In genomic region chr16:4677390-4677789, GRCh38 we compare ENCODE assay signal across 11 cellular contexts. TPM values are rescaled to one million over a fixed set of nuclear protein-coding genes. Genes with fewer than 3 reads are reported as not detected.
DNase-seq lines count a peak whose midpoint lies in the region; ATAC-seq, FAIRE-seq and TF ChIP-seq lines count a peak whose summit lies in the region.
"Had no signal": no experiment of that assay in that cellular context is flagged by ENCODE, and none has a peak within 500 bp of the region (broad histone marks: within the 10 kb centered on the region; RNA-seq: fewer than 3 reads in every experiment).

No MANE protein-coding gene starts in this region.

- no peak for TF ChIP-seq RAD21 in GM12878 (IDR thresholded peaks at IDR 0.05; ENCODE audit: insufficient read depth, low read depth, low read length)

- peaks cover 0 to 22% of the 10 kb centered on the region in 2 experiments for H3K36me3 ChIP-seq in GM12878 (ENCODE audit: control insufficient read depth in 2 of 2, insufficient read depth in 2 of 2, low read length in 1 of 2)
- H3K36me3 ChIP-seq in body of pancreas (replicated peaks in 1 of 2; ENCODE audit: insufficient read depth in 1 of 2, low read depth in 2 of 2) = peaks cover 0 to 12% of the 10 kb centered on the region in 2 donors
- no peaks in the 10 kb centered on the region for H3K36me3 ChIP-seq in uterus

- no peak overlapping the region for H3K4me3 ChIP-seq in HL-60 (replicated peaks; ENCODE audit: insufficient read depth, low read length)
- no peak overlapping the region for H3K4me3 ChIP-seq in GM12878
- H3K4me3 ChIP-seq in body of pancreas = no peak overlapping the region
- no peak overlapping the region for H3K4me3 ChIP-seq in uterus

- RAD21 ChIA-PET in GM12878 (lab: Charles Lee; ENCODE audit: unreplicated experiment) = no interaction called here

- H3K9me3 ChIP-seq in GM12878 (replicated peaks; ENCODE audit: control insufficient read depth, insufficient read depth, low read length) = no peaks in the 10 kb centered on the region
- H3K9me3 ChIP-seq in body of pancreas = no peaks in the 10 kb centered on the region
- H3K9me3 ChIP-seq in uterus = no peaks in the 10 kb centered on the region

- TF ChIP-seq CTCF in HL-60 (IDR thresholded peaks at IDR 0.05; ENCODE audit: insufficient read depth, low read length) (no peak), GM12878 (IDR thresholded peaks at IDR 0.05 in 2 of 3, conservative IDR thresholded peaks at IDR 0.05 in 1 of 3; ENCODE audit: control insufficient read depth in 2 of 3, extremely low read depth in 1 of 3, insufficient read depth in 1 of 3, low read depth in 3 of 3, low read length in 3 of 3) (no peak), body of pancreas (IDR thresholded peaks at IDR 0.05) (no peak), uterus (IDR thresholded peaks at IDR 0.05) (no peak), MCF 10A (IDR thresholded peaks at IDR 0.05; ENCODE audit: unreplicated experiment) (no peak)

- H2AFZ ChIP-seq in GM12878 (ENCODE audit: control insufficient read depth, low read depth, low read length) = no peak overlapping the region

- H3K9me3 Mint-ChIP-seq in MCF 10A (ENCODE audit: unreplicated experiment) = no peaks in the 10 kb centered on the region

- no peaks in the 10 kb centered on the region; the same call in 1 of the 2 replicates for H4K20me1 ChIP-seq in GM12878 (ENCODE audit: control insufficient read depth, insufficient read depth)

- in situ Hi-C loops in GM12878 (cut with MboI) = no loop called here

- SMC1A ChIA-PET in GM12878 (lab: Charles Lee; ENCODE audit: uncharacterized antibody, unreplicated experiment) = no interaction called here

- H3K4me1 ChIP-seq in GM12878 (ENCODE audit: control insufficient read depth, insufficient read depth, low read length) (no peaks in the 10 kb centered on the region), body of pancreas (no peaks in the 10 kb centered on the region), uterus (no peaks in the 10 kb centered on the region)

- H3K79me2 ChIP-seq in GM12878 (ENCODE audit: control insufficient read depth, insufficient read depth, low read length) = no peaks in the 10 kb centered on the region

- TF ChIP-seq EP300 in GM12878 (IDR thresholded peaks at IDR 0.05; ENCODE audit: borderline replicate concordance in 1 of 2, control insufficient read depth in 1 of 2, low read depth in 2 of 2, low read length in 2 of 2) = no peak

- no peak overlapping the region for H3K4me2 ChIP-seq in GM12878 (ENCODE audit: control insufficient read depth, insufficient read depth)

- POLR2A ChIA-PET in GM12878 (lab: Charles Lee) = interaction anchor here (0.6 kb wide), 1 partner anchor 57 kb away, joined by 4 read pairs; the partner anchor contains the start of gene ANKS3
- POLR2A ChIA-PET in MCF 10A (lab: Yijun Ruan, JAX) = no interaction called here

- 97% methylated on average over 17 of the region's 17 CpGs for WGBS in GM12878 (ENCODE audit: insufficient coverage, insufficient replicate concordance, low lambda C conversion rate, missing lambda C conversion rate)
- 80 to 83% methylated on average over 2 to 9 of the region's 17 CpGs for WGBS in body of pancreas, 2 donors

- no peak overlapping the region for H3K27ac Mint-ChIP-seq in MCF 10A (ENCODE audit: low read depth, unreplicated experiment)

- H3K27ac ChIP-seq in HL-60 (replicated peaks) (peak overlapping the region; percentile 9; the same call in 1 of the 2 replicates), GM12878 (ENCODE audit: control insufficient read depth, insufficient read depth) (no peak overlapping the region), body of pancreas (no peak overlapping the region), uterus (no peak overlapping the region)

- intact Hi-C loops in GM12878 (cut with micrococcal nuclease; ENCODE audit: unreplicated experiment) (no loop called here), body of pancreas (cut with DNase I) (no loop called here), uterus (cut with DNase I; ENCODE audit: low total_unique reads) (no loop called here), MCF 10A (cut with micrococcal nuclease) (no loop called here)

- no peak overlapping the region for H3K9ac ChIP-seq in GM12878 (ENCODE audit: control insufficient read depth, insufficient read depth, low read length)

- peaks cover 48% of the 10 kb centered on the region for H3K36me3 Mint-ChIP-seq in MCF 10A (ENCODE audit: insufficient read depth, unreplicated experiment)

- CTCF ChIA-PET in GM12878 (lab: Yijun Ruan, JAX) = no interaction called here
- CTCF ChIA-PET in MCF 10A (lab: Yijun Ruan, JAX) = interaction anchor here (0.6 to 0.8 kb wide), 5 partner anchors 9 to 387 kb away, joined by 3 to 4 read pairs (median 3); no protein-coding TSS in a partner anchor

- DNase-seq in HL-60 (ENCODE audit: low read depth in 1 of 2, low spot score in 1 of 2) (no peak), GM12878 (ENCODE audit: low read depth, low spot score) (no peak), medulla oblongata (ENCODE audit: extremely low spot score) (peak; percentile 74), body of pancreas (no peak), uterus (no peak), MCF 10A (ENCODE audit: unreplicated experiment) (no peak)
- DNase-seq: aorta, NCI-H2029, NCI-H69, retina had no signal

- no peaks in the 10 kb centered on the region for H3K27me3 Mint-ChIP-seq in MCF 10A (ENCODE audit: insufficient read depth, unreplicated experiment)

- ATAC-seq in GM12878 = no peak; the same call in 2 of the 3 replicates
- ATAC-seq in body of pancreas = no peak

- peak; percentile 45; the same call in 1 of the 2 replicates for TF ChIP-seq POLR2A in GM12878 (IDR thresholded peaks at IDR 0.05; ENCODE audit: low read depth, low read length)
- no peak for TF ChIP-seq POLR2A in body of pancreas (IDR thresholded peaks at IDR 0.05)
- TF ChIP-seq POLR2A in uterus (IDR thresholded peaks at IDR 0.05) = no peak

- BruUV-seq in GM12878 (replicated peaks; lab: Mats Ljungman, UMichigan) (no TSS peak), MCF 10A (replicated peaks; lab: Mats Ljungman, UMichigan) (no TSS peak)

- no peaks in the 10 kb centered on the region for H3K27me3 ChIP-seq in HL-60 (ENCODE audit: insufficient read depth, poor library complexity, severe bottlenecking)
- no peaks in the 10 kb centered on the region for H3K27me3 ChIP-seq in GM12878 (replicated peaks in 1 of 2; ENCODE audit: control insufficient read depth in 2 of 2, insufficient read depth in 2 of 2, low read length in 1 of 2)
- no peaks in the 10 kb centered on the region for H3K27me3 ChIP-seq in body of pancreas
- no peaks in the 10 kb centered on the region for H3K27me3 ChIP-seq in uterus

- H3K4me3 Mint-ChIP-seq in MCF 10A (ENCODE audit: unreplicated experiment) = no peak overlapping the region

- FAIRE-seq in GM12878 (lab: Jason Lieb, UNC) = no peak
- FAIRE-seq: H1 had no signal

- H3K4me1 Mint-ChIP-seq in MCF 10A (ENCODE audit: insufficient read depth, unreplicated experiment) = peaks cover 15% of the 10 kb centered on the region

RNA-seq across cellular contexts. Expression of gene NUDT16L1, which starts 16.0 kb away (rescaled TPM):
- total RNA-seq in GM12878 (2013; cell fraction: nucleolus; rRNA removed) = 9.6 and 9.7 TPM in 2 replicates
- total RNA-seq in GM12878 (2014; rRNA removed) (33.8 and 41.4 TPM in 2 replicates), GM12878 (2014; rRNA removed; fragmentation: Illumina TruSeq; extraction: Trizol) (11.5 and 12.6 TPM in 2 replicates), GM12878 (2021) (35.0 and 35.2 TPM in 2 replicates), body of pancreas (10 to 100 TPM; 18.7 to 25.4 TPM), uterus (10 to 100 TPM; 15.4 to 48.3 (median 33.1) TPM), MCF 10A (2022) (18.3 and 21.8 TPM in 2 replicates)
- 9.6 TPM for polyA plus RNA-seq in GM12878 (2011; ENCODE audit: low read depth)
- polyA plus RNA-seq in GM12878 (2011; rRNA removed) (12.1 and 22.7 TPM in 2 replicates), GM12878 (2014; fragmentation: Illumina TruSeq; extraction: Trizol) (3.0 and 10.6 TPM in 2 replicates), GM12878 (2014; fragmentation: Nextera tagmentation; extraction: Ambion mirVana) (1 to 10 TPM; 1.4 to 6.4 TPM), GM12878 (2014; rRNA removed) (36.6 and 41.6 TPM in 2 replicates), GM12878 (2016; fragmentation: Nextera tagmentation; extraction: Ambion mirVana) (10 to 100 TPM; 63.7 to 77.7 TPM)
- 32.8 and 53.2 TPM in 2 replicates for polyA plus RNA-seq in GM12878 (2011; cell fraction: cytosol; rRNA removed)
- 35.5 and 49.8 TPM in 2 replicates for polyA plus RNA-seq in GM12878 (2011; cell fraction: nucleus; rRNA removed)
- polyA plus RNA-seq in GM12878 (2012) = 22.2 and 24.6 TPM in 2 replicates
- 5.6 and 10.0 TPM in 2 replicates for polyA minus RNA-seq in GM12878 (2011; rRNA and poly(A)+ RNA removed)
- polyA minus RNA-seq in GM12878 (2011; cell fraction: cytosol; rRNA and poly(A)+ RNA removed) = 3.9 and 5.0 TPM in 2 replicates
- polyA minus RNA-seq in GM12878 (2011; cell fraction: nucleus; rRNA and poly(A)+ RNA removed) = 8.0 and 11.6 TPM in 2 replicates

RNA-seq across cellular contexts. Expression of gene MGRN1, which starts 52.8 kb away (rescaled TPM):
- total RNA-seq in GM12878 (2013; cell fraction: nucleolus; rRNA removed) = 99.4 and 104 TPM in 2 replicates
- 19.3 and 23.4 TPM in 2 replicates for total RNA-seq in GM12878 (2014; rRNA removed)
- total RNA-seq in GM12878 (2014; rRNA removed; fragmentation: Illumina TruSeq; extraction: Trizol) = 6.4 and 9.4 TPM in 2 replicates
- 77.1 and 86.7 TPM in 2 replicates for total RNA-seq in GM12878 (2021)
- polyA plus RNA-seq in GM12878 (2011; ENCODE audit: low read depth) = 15.2 TPM
- polyA plus RNA-seq in GM12878 (2011; rRNA removed) = 2.6 and 4.0 TPM in 2 replicates
- 7.5 and 11.1 TPM in 2 replicates for polyA plus RNA-seq in GM12878 (2011; cell fraction: cytosol; rRNA removed)
- polyA plus RNA-seq in GM12878 (2011; cell fraction: nucleus; rRNA removed) = 29.8 and 52.4 TPM in 2 replicates
- polyA plus RNA-seq in GM12878 (2012) = 35.9 and 43.4 TPM in 2 replicates
- 7.9 and 12.7 TPM in 2 replicates for polyA plus RNA-seq in GM12878 (2014; fragmentation: Illumina TruSeq; extraction: Trizol)
- polyA plus RNA-seq in GM12878 (2014; fragmentation: Nextera tagmentation; extraction: Ambion mirVana) = under 1 TPM; 0.35 to 0.77 TPM
- 24.3 and 32.9 TPM in 2 replicates for polyA plus RNA-seq in GM12878 (2014; rRNA removed)
- 10 to 100 TPM; 16.6 to 17.7 TPM for polyA plus RNA-seq in GM12878 (2016; fragmentation: Nextera tagmentation; extraction: Ambion mirVana)
- polyA minus RNA-seq in GM12878 (2011; rRNA and poly(A)+ RNA removed) = 10.5 and 20.3 TPM in 2 replicates
- polyA minus RNA-seq in GM12878 (2011; cell fraction: cytosol; rRNA and poly(A)+ RNA removed) = 16.2 and 17.4 TPM in 2 replicates
- 15.1 and 27.0 TPM in 2 replicates for polyA minus RNA-seq in GM12878 (2011; cell fraction: nucleus; rRNA and poly(A)+ RNA removed)
- total RNA-seq in body of pancreas = 10 to 100 TPM; 23.3 to 44.8 TPM
- 100 to 1,000 TPM in 1 of 4 donors, 10 to 100 TPM in 3; 19.0 to 107 (median 68.6) TPM for total RNA-seq in uterus
- total RNA-seq in MCF 10A (2022) = 61.3 and 62.9 TPM in 2 replicates

RNA-seq across cellular contexts. Expression of gene ANKS3, which starts 56.7 kb away (rescaled TPM):
- 76.7 and 79.0 TPM in 2 replicates for total RNA-seq in GM12878 (2013; cell fraction: nucleolus; rRNA removed)
- total RNA-seq in GM12878 (2014; rRNA removed) (11.2 and 14.2 TPM in 2 replicates), GM12878 (2014; rRNA removed; fragmentation: Illumina TruSeq; extraction: Trizol) (6.7 and 8.2 TPM in 2 replicates), GM12878 (2021) (12.9 and 13.4 TPM in 2 replicates), body of pancreas (10 to 100 TPM; 16.6 to 64.9 TPM), uterus (10 to 100 TPM in 3 of 4 donors, 1 to 10 TPM in 1; 2.4 to 51.7 (median 33.1) TPM), MCF 10A (2022) (29.9 and 35.0 TPM in 2 replicates)
- polyA plus RNA-seq in GM12878 (2011; ENCODE audit: low read depth) = 3.7 TPM
- polyA plus RNA-seq in GM12878 (2011; rRNA removed) (7.0 and 9.1 TPM in 2 replicates), GM12878 (2014; fragmentation: Illumina TruSeq; extraction: Trizol) (4.3 and 5.0 TPM in 2 replicates), GM12878 (2014; fragmentation: Nextera tagmentation; extraction: Ambion mirVana) (under 1 TPM; 0.29 to 0.52 TPM), GM12878 (2014; rRNA removed) (12.2 and 15.4 TPM in 2 replicates), GM12878 (2016; fragmentation: Nextera tagmentation; extraction: Ambion mirVana) (1 to 10 TPM; 7.7 to 8.8 TPM)
- 5.9 and 10.5 TPM in 2 replicates for polyA plus RNA-seq in GM12878 (2011; cell fraction: cytosol; rRNA removed)
- polyA plus RNA-seq in GM12878 (2011; cell fraction: nucleus; rRNA removed) = 41.4 and 52.5 TPM in 2 replicates
- 7.3 and 7.7 TPM in 2 replicates for polyA plus RNA-seq in GM12878 (2012)
- polyA minus RNA-seq in GM12878 (2011; rRNA and poly(A)+ RNA removed) = 16.3 and 18.0 TPM in 2 replicates
- polyA minus RNA-seq in GM12878 (2011; cell fraction: cytosol; rRNA and poly(A)+ RNA removed) = 4.5 and 9.0 TPM in 2 replicates
- 10.6 and 23.4 TPM in 2 replicates for polyA minus RNA-seq in GM12878 (2011; cell fraction: nucleus; rRNA and poly(A)+ RNA removed)

RNA-seq across cellular contexts. Expression of gene DNAAF8, which starts 56.9 kb away (rescaled TPM):
- not detected in 2 replicates for total RNA-seq in GM12878 (2013; cell fraction: nucleolus; rRNA removed)
- total RNA-seq in GM12878 (2014; rRNA removed) (0.22 and 0.56 TPM in 2 replicates), GM12878 (2014; rRNA removed; fragmentation: Illumina TruSeq; extraction: Trizol) (0.09 and 0.22 TPM in 2 replicates), GM12878 (2021) (0.21 and 0.36 TPM in 2 replicates), body of pancreas (under 1 TPM; under 0.01 to 0.26 TPM), uterus (1 to 10 TPM in 1 of 4 donors, under 1 TPM in 1, not detected in 2; 0.67 to 3.5 TPM), MCF 10A (2022) (0.56 and 1.6 TPM in 2 replicates)
- polyA plus RNA-seq in GM12878 (2011; ENCODE audit: low read depth) = 0.39 TPM
- polyA plus RNA-seq in GM12878 (2011; rRNA removed) (0.03 and 0.22 TPM in 2 replicates), GM12878 (2014; fragmentation: Illumina TruSeq; extraction: Trizol) (0.01 TPM in 1 of 2 replicates, not detected in the other), GM12878 (2014; fragmentation: Nextera tagmentation; extraction: Ambion mirVana) (not detected), GM12878 (2014; rRNA removed) (0.13 and 0.16 TPM in 2 replicates), GM12878 (2016; fragmentation: Nextera tagmentation; extraction: Ambion mirVana) (under 1 TPM; 0.21 to 0.78 TPM)
- polyA plus RNA-seq in GM12878 (2011; cell fraction: cytosol; rRNA removed) = 0.24 and 0.30 TPM in 2 replicates
- 0.31 and 0.37 TPM in 2 replicates for polyA plus RNA-seq in GM12878 (2011; cell fraction: nucleus; rRNA removed)
- polyA plus RNA-seq in GM12878 (2012) = 0.31 and 0.51 TPM in 2 replicates
- polyA minus RNA-seq in GM12878 (2011; rRNA and poly(A)+ RNA removed) = 0.07 and 0.57 TPM in 2 replicates
- polyA minus RNA-seq in GM12878 (2011; cell fraction: cytosol; rRNA and poly(A)+ RNA removed) = not detected in 2 replicates
- polyA minus RNA-seq in GM12878 (2011; cell fraction: nucleus; rRNA and poly(A)+ RNA removed) = not detected in 2 replicates
- total RNA-seq: H1 had no signal
